ENCODE assay signal across 1 cellular context in genomic region chr19:16207063-16207462, GRCh38.
TF ChIP-seq lines count a peak whose summit lies in the region.

No MANE protein-coding gene starts in this region.

TF ChIP-seq in HEK293T, 16 proteins besides CTCF, POLR2A, EP300 and RAD21 (continued from another document):
- no peak for TF ChIP-seq FOXM1 (IDR thresholded peaks at IDR 0.05; ENCODE audit: borderline replicate concordance)
- TF ChIP-seq BHLHE40 (IDR thresholded peaks at IDR 0.05; ENCODE audit: borderline replicate concordance): no peak
- TF ChIP-seq FOXA1 (IDR thresholded peaks at IDR 0.05): no peak
- TF ChIP-seq HDGF (IDR thresholded peaks at IDR 0.05; ENCODE audit: borderline replicate concordance): no peak
- no peak for TF ChIP-seq ARNT (IDR thresholded peaks at IDR 0.05)
- no peak for TF ChIP-seq NFRKB (IDR thresholded peaks at IDR 0.05)
- no peak for TF ChIP-seq CTBP1 (IDR thresholded peaks at IDR 0.05; ENCODE audit: borderline replicate concordance)
- TF ChIP-seq SP1 (IDR thresholded peaks at IDR 0.05): no peak
- no peak for TF ChIP-seq LEF1 (IDR thresholded peaks at IDR 0.05; ENCODE audit: borderline replicate concordance)
- TF ChIP-seq SUZ12 (IDR thresholded peaks at IDR 0.05): no peak
- no peak for TF ChIP-seq ZNF384 (IDR thresholded peaks at IDR 0.05)
- TF ChIP-seq ELF4 (IDR thresholded peaks at IDR 0.05): no peak
- no peak for TF ChIP-seq L3MBTL2 (conservative IDR thresholded peaks at IDR 0.05)
